ENCODE assay signal across 37 cellular contexts in the genomic region with DNA sequence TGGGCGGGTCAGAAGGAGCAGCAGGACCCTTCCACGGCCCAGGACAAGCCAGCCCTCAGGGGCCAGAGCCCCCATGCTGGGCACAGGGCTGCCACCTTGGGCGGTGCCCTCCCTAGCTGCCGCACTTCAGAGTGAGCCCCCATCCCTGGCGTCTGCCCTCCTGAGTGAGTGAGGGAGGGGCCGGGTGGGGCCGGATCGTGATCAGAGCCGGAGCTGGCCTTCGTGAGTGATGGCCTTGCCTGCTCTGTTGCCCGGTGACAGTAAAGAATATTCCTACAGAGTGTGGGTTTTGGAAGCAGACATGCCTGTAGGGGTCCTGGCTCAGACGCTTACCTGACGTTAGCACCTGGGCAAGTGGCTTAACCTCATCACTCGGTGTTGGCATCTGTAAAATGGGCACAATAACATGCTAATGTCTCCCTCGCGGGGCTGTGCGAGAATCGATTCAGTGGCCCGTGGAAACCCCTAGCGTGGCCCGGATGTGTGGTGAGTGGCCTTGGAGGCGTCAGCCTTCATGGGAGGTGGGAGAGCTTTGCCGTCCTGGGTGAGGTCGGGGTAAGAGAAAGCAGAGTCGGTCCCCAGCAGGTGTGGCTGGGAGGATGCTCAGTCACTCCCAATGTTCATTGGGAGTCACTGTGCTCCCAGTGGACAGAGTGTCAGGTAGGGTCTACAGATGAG. TPM values are rescaled to one million over a fixed set of nuclear protein-coding genes. Genes with fewer than 3 reads are reported as not detected.
"Had no signal": no experiment of that assay in that cellular context is flagged by ENCODE, and none has a peak within 500 bp of the region (broad histone marks: within the 10 kb centered on the region; RNA-seq: fewer than 3 reads in every experiment).

No MANE protein-coding gene starts in this region.

- H3K27me3 ChIP-seq: adrenal gland, body of pancreas had no signal

- ATAC-seq: activated CD4-positive, CD25-positive, alpha-beta regulatory T cell treated with anti-CD3 and anti-CD28 coated beads, Interleukin-2, amount 50 U/mL, for 24 hours; activated CD8-positive, alpha-beta memory T cell treated with anti-CD3 and anti-CD28 coated beads, Interleukin-2, amount 10 ng/mL, durations not matched to agents 7 days and 5 days; activated CD8-positive, alpha-beta T cell treated with anti-CD3 and anti-CD28 coated beads, Interleukin-2, amount 10 ng/mL, durations not matched to agents 7 days and 5 days; activated naive CD8-positive, alpha-beta T cell treated with anti-CD3 and anti-CD28 coated beads, Interleukin-2, amount 50 U/mL, for 24 hours; body of pancreas; effector memory CD8-positive, alpha-beta T cell; gastroesophageal sphincter; heart right ventricle; T-helper 17 cell had no signal

- H3K4me1 Mint-ChIP-seq: activated CD8-positive, alpha-beta memory T cell treated with anti-CD3 and anti-CD28 coated beads, Interleukin-2, amount 10 ng/mL, durations not matched to agents 7 days and 5 days; activated naive CD4-positive, alpha-beta T cell treated with anti-CD3 and anti-CD28 coated beads, Interleukin-2, amount 50 U/mL, for 24 hours; activated naive CD8-positive, alpha-beta T cell treated with anti-CD3 and anti-CD28 coated beads for 36 hours; activated naive CD8-positive, alpha-beta T cell treated with anti-CD3 and anti-CD28 coated beads, Interleukin-2, amount 50 U/mL, for 24 hours; T-helper 17 cell had no signal

- H3K4me1 ChIP-seq: body of pancreas, esophagus squamous epithelium, gastroesophageal sphincter, heart right ventricle had no signal

- H3K4me3 ChIP-seq: adrenal gland, body of pancreas, esophagus squamous epithelium, gastroesophageal sphincter, heart right ventricle had no signal

- H3K36me3 ChIP-seq: adrenal gland, esophagus squamous epithelium, gastroesophageal sphincter, heart right ventricle, WERI-Rb-1 had no signal

- FAIRE-seq: colon had no signal

- H3K36me3 Mint-ChIP-seq: activated CD4-positive, alpha-beta memory T cell treated with anti-CD3 and anti-CD28 coated beads for 36 hours; activated CD8-positive, alpha-beta memory T cell treated with anti-CD3 and anti-CD28 coated beads, Interleukin-2, amount 10 ng/mL, durations not matched to agents 7 days and 5 days; activated naive CD8-positive, alpha-beta T cell treated with anti-CD3 and anti-CD28 coated beads for 36 hours had no signal

- H3K9me3 Mint-ChIP-seq: activated T-helper 2 cell treated with anti-CD3 and anti-CD28 coated beads, Interferon-gamma antibody, Interleukin-2, Interleukin-4, amounts not matched to agents 10 μg/mL and 5 μg/mL and 100 μg/mL, durations not matched to agents 14 hours and 24 hours and 36 hours; T-helper 2 cell treated with Interferon-gamma antibody and Interleukin-4, amounts not matched to agents 5 μg/mL and 100 μg/mL, for 36 hours had no signal

- H3K4me3 Mint-ChIP-seq: activated B cell treated with CpG ODN at 0.5 μM for 24 hours; activated CD4-positive, alpha-beta memory T cell treated with anti-CD3 and anti-CD28 coated beads for 36 hours; activated CD8-positive, alpha-beta memory T cell treated with anti-CD3 and anti-CD28 coated beads, Interleukin-2, amount 10 ng/mL, durations not matched to agents 7 days and 5 days; activated CD8-positive, alpha-beta T cell treated with anti-CD3 and anti-CD28 coated beads, Interleukin-2, amount 10 ng/mL, durations not matched to agents 7 days and 5 days; activated naive CD4-positive, alpha-beta T cell treated with anti-CD3 and anti-CD28 coated beads for 36 hours; activated naive CD4-positive, alpha-beta T cell treated with anti-CD3 and anti-CD28 coated beads, Interleukin-2, amount 50 U/mL, for 24 hours; activated naive CD8-positive, alpha-beta T cell treated with anti-CD3 and anti-CD28 coated beads for 36 hours; activated naive CD8-positive, alpha-beta T cell treated with anti-CD3 and anti-CD28 coated beads, Interleukin-2, amount 50 U/mL, for 24 hours; activated T-helper 1 cell treated with anti-CD3 and anti-CD28 coated beads, Interleukin-12 subunit alpha, Interleukin-12 subunit beta, Interleukin-2, Interleukin-4 antibody, amounts not matched to agents 30 ng/mL and 10 ng/mL and 1 ng/mL, durations not matched to agents 14 hours and 24 hours and 36 hours; effector memory CD8-positive, alpha-beta T cell; T-helper 17 cell; T-helper 2 cell treated with Interferon-gamma antibody and Interleukin-4, amounts not matched to agents 5 μg/mL and 100 μg/mL, for 36 hours had no signal

- H3K9me3 ChIP-seq: adrenal gland, body of pancreas had no signal

- H3K27me3 Mint-ChIP-seq: activated naive CD4-positive, alpha-beta T cell treated with anti-CD3 and anti-CD28 coated beads, Interleukin-2, amount 50 U/mL, for 24 hours; activated naive CD8-positive, alpha-beta T cell treated with anti-CD3 and anti-CD28 coated beads for 36 hours had no signal

- H3K27ac Mint-ChIP-seq: activated B cell treated with CpG ODN at 0.5 μM for 24 hours; activated CD4-positive, alpha-beta memory T cell treated with anti-CD3 and anti-CD28 coated beads for 36 hours; activated CD8-positive, alpha-beta memory T cell treated with anti-CD3 and anti-CD28 coated beads, Interleukin-2, amount 10 ng/mL, durations not matched to agents 7 days and 5 days; activated CD8-positive, alpha-beta T cell treated with anti-CD3 and anti-CD28 coated beads, Interleukin-2, amount 10 ng/mL, durations not matched to agents 7 days and 5 days; activated naive CD4-positive, alpha-beta T cell treated with anti-CD3 and anti-CD28 coated beads for 36 hours; activated naive CD4-positive, alpha-beta T cell treated with anti-CD3 and anti-CD28 coated beads, Interleukin-2, amount 50 U/mL, for 24 hours; activated naive CD8-positive, alpha-beta T cell treated with anti-CD3 and anti-CD28 coated beads for 36 hours; activated naive CD8-positive, alpha-beta T cell treated with anti-CD3 and anti-CD28 coated beads, Interleukin-2, amount 50 U/mL, for 24 hours; activated T-helper 1 cell treated with anti-CD3 and anti-CD28 coated beads, Interleukin-12 subunit alpha, Interleukin-12 subunit beta, Interleukin-2, Interleukin-4 antibody, amounts not matched to agents 30 ng/mL and 10 ng/mL and 1 ng/mL, durations not matched to agents 14 hours and 24 hours and 36 hours; activated T-helper 2 cell treated with anti-CD3 and anti-CD28 coated beads, Interferon-gamma antibody, Interleukin-2, Interleukin-4, amounts not matched to agents 10 μg/mL and 5 μg/mL and 100 μg/mL, durations not matched to agents 14 hours and 24 hours and 36 hours; effector memory CD8-positive, alpha-beta T cell; T-helper 17 cell; T-helper 2 cell treated with Interferon-gamma antibody and Interleukin-4, amounts not matched to agents 5 μg/mL and 100 μg/mL, for 36 hours had no signal

- DNase-seq: activated B cell treated with CpG ODN at 0.5 μM for 24 hours; activated CD4-positive, alpha-beta memory T cell treated with anti-CD3 and anti-CD28 coated beads for 36 hours; activated CD4-positive, alpha-beta T cell treated with anti-CD3 and anti-CD28 coated beads, Interleukin-2, amount 50 U/mL, for 1 hour; activated CD8-positive, alpha-beta memory T cell treated with anti-CD3 and anti-CD28 coated beads, Interleukin-2, amount 10 ng/mL, durations not matched to agents 7 days and 5 days; activated CD8-positive, alpha-beta memory T cell treated with anti-CD3 and anti-CD28 coated beads, Interleukin-2, amount 50 U/mL, for 4 hours; activated CD8-positive, alpha-beta T cell treated with anti-CD3 and anti-CD28 coated beads, Interleukin-2, amount 10 ng/mL, durations not matched to agents 7 days and 5 days; activated effector memory CD4-positive, alpha-beta T cell treated with anti-CD3 and anti-CD28 coated beads, Interleukin-2, amount 50 U/mL, for 16 hours; activated naive CD4-positive, alpha-beta T cell treated with anti-CD3 and anti-CD28 coated beads for 36 hours; activated naive CD8-positive, alpha-beta T cell treated with anti-CD3 and anti-CD28 coated beads for 36 hours; activated naive CD8-positive, alpha-beta T cell treated with anti-CD3 and anti-CD28 coated beads, Interleukin-2, amount 50 U/mL, for 24 hours; activated T-cell treated with anti-CD3 and anti-CD28 coated beads, Interleukin-2, amount 50 U/mL, for 1 hour; activated T-cell treated with anti-CD3 and anti-CD28 coated beads, Interleukin-2, amount 50 U/mL, for 48 hours; amygdala; aorta; body of pancreas; caudate nucleus; cortex of kidney; dermis blood vessel endothelial cell; effector CD4-positive, alpha-beta T cell; effector memory CD8-positive, alpha-beta T cell; erythroblast; esophagus squamous epithelium; foreskin melanocyte; heart right ventricle; T-helper 17 cell; WERI-Rb-1 had no signal

- H3K27ac ChIP-seq: body of pancreas, esophagus squamous epithelium, gastroesophageal sphincter, heart right ventricle, WERI-Rb-1 had no signal

RNA-seq across cellular contexts. Expression of gene JPH3, which starts 26.1 kb away (rescaled TPM):
- total RNA-seq: activated B cell treated with CpG ODN at 0.5 μM for 24 hours; activated CD8-positive, alpha-beta memory T cell treated with anti-CD3 and anti-CD28 coated beads for 36 hours; activated CD8-positive, alpha-beta memory T cell treated with anti-CD3 and anti-CD28 coated beads, Interleukin-2, amount 10 ng/mL, durations not matched to agents 7 days and 5 days; activated CD8-positive, alpha-beta T cell treated with anti-CD3 and anti-CD28 coated beads, Interleukin-2, amount 10 ng/mL, durations not matched to agents 7 days and 5 days; activated T-helper 1 cell treated with anti-CD3 and anti-CD28 coated beads, Interleukin-12 subunit alpha, Interleukin-12 subunit beta, Interleukin-2, Interleukin-4 antibody, amounts not matched to agents 30 ng/mL and 10 ng/mL and 1 ng/mL, durations not matched to agents 14 hours and 24 hours and 36 hours; body of pancreas; fibroblast of lung; fibroblast of villous mesenchyme had no signal
- polyA plus RNA-seq: aorta had no signal
